ENCODE assay signal across 9 cellular contexts in genomic region chr19:46299004-46299509, GRCh38. TPM values are rescaled to one million over a fixed set of nuclear protein-coding genes. Genes with fewer than 3 reads are reported as not detected.
DNase-seq lines count a peak whose midpoint lies in the region; ATAC-seq and TF ChIP-seq lines count a peak whose summit lies in the region.
"Had no signal": no experiment of that assay in that cellular context is flagged by ENCODE, and none has a peak within 500 bp of the region (broad histone marks: within the 10 kb centered on the region; RNA-seq: fewer than 3 reads in every experiment).

No MANE protein-coding gene starts in this region.

- POLR2A ChIA-PET in WTC11 (lab: Charles Lee): no interaction called here

- H3K27ac ChIP-seq in rectal smooth muscle tissue (ENCODE audit: low read depth, low read length): peak overlapping the region; percentile 98
- H3K27ac ChIP-seq: epithelial cell of prostate had no signal

- ATAC-seq in WTC11 (no peak), HG03432 (IDR thresholded peaks at IDR 0.05; ENCODE audit: unreplicated experiment) (no peak), HG02852 (IDR thresholded peaks at IDR 0.05; ENCODE audit: unreplicated experiment) (no peak), HG02885 (IDR thresholded peaks at IDR 0.05; ENCODE audit: poor library complexity, unreplicated experiment) (no peak)

- H3K27me3 ChIP-seq in rectal smooth muscle tissue (ENCODE audit: control insufficient read depth, insufficient read depth, low read length): no peaks in the 10 kb centered on the region

- CTCF ChIA-PET in WTC11 (lab: Charles Lee): interaction anchor here (0.6 to 7.2 kb wide), 8 partner anchors 11 to 371 kb away, joined by 3 to 95 read pairs (median 4); partner anchors contain the start of genes PNMA8B and PPP5C

- intact Hi-C loops in cardiac septum (cut with DNase I): loop anchor here (2.0 kb wide), 2 partner anchors 16 to 74 kb away; no protein-coding TSS in a partner anchor

- no peaks in the 10 kb centered on the region for H3K36me3 ChIP-seq in rectal smooth muscle tissue (ENCODE audit: control insufficient read depth, insufficient read depth, low read length)

- DNase-seq in COR-L47 (lab: John Stamatoyannopoulos, UW) (peak; percentile 98), NCI-H1436 (lab: John Stamatoyannopoulos, UW) (peak; percentile 93), WTC11 (ENCODE audit: low spot score) (no peak), cardiac septum (ENCODE audit: low spot score) (peak; percentile 96)

- peak overlapping the region; percentile 68 for H3K4me3 ChIP-seq in rectal smooth muscle tissue (ENCODE audit: low read length)

- H3K27me3 Mint-ChIP-seq in WTC11 (ENCODE audit: low read depth): peaks cover 18% of the 10 kb centered on the region

- peaks cover 34% of the 10 kb centered on the region for H3K4me1 ChIP-seq in rectal smooth muscle tissue (ENCODE audit: control insufficient read depth, insufficient read depth, low read length)

- TF ChIP-seq CTCF in WTC11 (IDR thresholded peaks at IDR 0.05): no peak

- H3K4me1 Mint-ChIP-seq in WTC11: peaks cover 38% of the 10 kb centered on the region

- H3K9me3 Mint-ChIP-seq in WTC11: no peaks in the 10 kb centered on the region

- no peaks in the 10 kb centered on the region for H3K36me3 Mint-ChIP-seq in WTC11

- H3K9ac ChIP-seq in rectal smooth muscle tissue (ENCODE audit: low read length): no peak overlapping the region

- H3K4me3 Mint-ChIP-seq in WTC11: 0 out of 2 replicates have a peak overlapping the region, but pooled peaks have one; percentile 12

- H3K27ac Mint-ChIP-seq in WTC11: no peak overlapping the region

TF ChIP-seq in WTC11, 78 proteins besides CTCF, POLR2A, EP300 and RAD21:
- TF ChIP-seq GTF2I (CRISPR knock-in tag; conservative IDR thresholded peaks at IDR 0.05) (no peak), NR3C1 (CRISPR knock-in tag; conservative IDR thresholded peaks at IDR 0.05; ENCODE audit: low read depth) (no peak), CREB1 (CRISPR knock-in tag; IDR thresholded peaks at IDR 0.05) (no peak), MAX (CRISPR knock-in tag; IDR thresholded peaks at IDR 0.05) (no peak), NR2C2 (CRISPR knock-in tag; IDR thresholded peaks at IDR 0.05) (no peak), TP53 (CRISPR knock-in tag; IDR thresholded peaks at IDR 0.05) (no peak), ZNF423 (CRISPR knock-in tag; IDR thresholded peaks at IDR 0.05) (no peak), OVOL2 (CRISPR knock-in tag; IDR thresholded peaks at IDR 0.05; ENCODE audit: borderline replicate concordance) (no peak), JUN (CRISPR knock-in tag; IDR thresholded peaks at IDR 0.05) (no peak), IRF1 (CRISPR knock-in tag; IDR thresholded peaks at IDR 0.05) (no peak), FOXK1 (CRISPR knock-in tag; IDR thresholded peaks at IDR 0.05) (no peak), ZNF121 (CRISPR knock-in tag; IDR thresholded peaks at IDR 0.05) (no peak), ERG (CRISPR knock-in tag; IDR thresholded peaks at IDR 0.05) (no peak), ZNF263 (CRISPR knock-in tag; IDR thresholded peaks at IDR 0.05; ENCODE audit: low read depth) (no peak), FOXJ3 (CRISPR knock-in tag; IDR thresholded peaks at IDR 0.05; ENCODE audit: borderline replicate concordance) (no peak), ZNF425 (CRISPR knock-in tag; conservative IDR thresholded peaks at IDR 0.05) (no peak), GRHL2 (CRISPR knock-in tag; IDR thresholded peaks at IDR 0.05; ENCODE audit: insufficient replicate concordance, severe bottlenecking) (no peak), AR (CRISPR knock-in tag; IDR thresholded peaks at IDR 0.05) (no peak), ZNF512 (CRISPR knock-in tag; IDR thresholded peaks at IDR 0.05; ENCODE audit: borderline replicate concordance) (no peak)

RNA-seq across cellular contexts. Expression of gene HIF3A, which starts 2.2 kb away (rescaled TPM):
- 31.8 to 58.2 TPM (median 48.7 TPM) in 3 replicates for total RNA-seq in WTC11 (2021)
- 49.2 TPM for total RNA-seq in cardiac septum

RNA-seq across cellular contexts. Expression of gene PPP5C, which starts 47.8 kb away (rescaled TPM):
- 98.9 to 107 TPM (median 103 TPM) in 3 replicates for total RNA-seq in WTC11 (2021)
- 82.8 TPM for total RNA-seq in cardiac septum
